In the genomic region with DNA sequence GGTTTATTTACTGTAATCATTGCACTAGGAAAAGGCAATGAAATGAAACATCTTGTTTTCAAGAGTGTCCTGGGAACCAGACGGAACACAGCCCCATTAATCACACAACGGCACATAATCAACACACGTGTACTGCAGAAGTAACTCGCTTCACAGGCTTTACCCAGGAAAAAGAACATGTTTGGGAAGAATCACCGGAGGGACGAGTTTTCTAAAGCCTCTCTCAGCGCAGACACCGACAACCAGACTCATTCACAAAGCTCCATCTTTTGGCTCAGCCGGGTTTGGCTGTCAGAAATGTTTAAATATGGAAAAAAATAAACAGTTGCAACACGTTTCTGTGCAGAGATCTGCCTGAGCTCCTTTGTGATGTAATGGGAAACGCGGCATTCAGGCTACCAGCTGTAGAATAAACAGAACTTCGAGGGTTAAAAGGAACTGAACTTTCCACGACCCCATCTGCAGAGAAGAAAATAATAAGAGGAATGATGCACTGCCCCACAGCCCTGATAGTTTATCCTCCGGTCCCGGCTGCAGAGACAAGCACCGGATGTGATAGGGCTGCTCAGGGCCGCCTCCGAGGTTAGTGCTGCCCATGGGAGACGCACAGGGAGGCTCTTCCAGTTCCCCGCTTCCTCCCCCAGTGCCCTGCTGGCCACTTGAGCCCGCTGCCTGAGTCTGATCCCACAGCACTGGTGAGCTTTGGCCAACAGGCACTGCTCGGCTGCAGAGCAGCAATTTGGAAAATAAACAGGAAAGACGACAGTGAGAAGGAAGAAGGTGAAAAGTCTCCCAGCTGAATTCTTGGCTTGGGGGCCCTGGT, we compare ENCODE assay signal across 9 cellular contexts.
DNase-seq lines count a peak whose midpoint lies in the region; FAIRE-seq and TF ChIP-seq lines count a peak whose summit lies in the region.
"Had no signal": no experiment of that assay in that cellular context is flagged by ENCODE, and none has a peak within 500 bp of the region (broad histone marks: within the 10 kb centered on the region; RNA-seq: fewer than 3 reads in every experiment).

No MANE protein-coding gene starts in this region.

- peaks cover 3% of the 10 kb centered on the region for H3K9me1 ChIP-seq in keratinocyte (ENCODE audit: control insufficient read depth, extremely low read depth, insufficient read depth, low read length)

- no peak overlapping the region for H3K9ac ChIP-seq in keratinocyte (ENCODE audit: control insufficient read depth, extremely low read depth, insufficient read depth, low read length)

- no peaks in the 10 kb centered on the region for H3K79me2 ChIP-seq in keratinocyte (ENCODE audit: control insufficient read depth, insufficient read depth, low read length)

- TF ChIP-seq CTCF in astrocyte of the spinal cord (IDR thresholded peaks at IDR 0.05; ENCODE audit: low read depth, low read length) = peak; percentile 15
- TF ChIP-seq CTCF in keratinocyte (optimal IDR thresholded peaks at IDR 0.05 in 1 of 3, IDR thresholded peaks at IDR 0.05 in 1 of 3, conservative IDR thresholded peaks at IDR 0.05 in 1 of 3; ENCODE audit: extremely low read depth in 1 of 3, insufficient read depth in 2 of 3, low read length in 3 of 3) = no peak
- no peak for TF ChIP-seq CTCF in stomach (IDR thresholded peaks at IDR 0.05)
- TF ChIP-seq CTCF in GM20000 (IDR thresholded peaks at IDR 0.05; ENCODE audit: extremely low read depth, missing control alignments) = no peak

- H3K36me3 ChIP-seq in keratinocyte (ENCODE audit: control insufficient read depth in 2 of 2, extremely low read depth in 1 of 2, insufficient read depth in 2 of 2, low read length in 2 of 2) (peaks cover 13 to 20% of the 10 kb centered on the region in 2 experiments), stomach (peaks cover 5 to 12% (median 6%) of the 10 kb centered on the region in 4 donors)

- no peaks in the 10 kb centered on the region for H4K20me1 ChIP-seq in keratinocyte (ENCODE audit: control insufficient read depth, extremely low read depth, insufficient read depth, low read length)

- WGBS in stomach, 5 donors = 25 to 38% (median 33%) methylated on average over 24 of the region's 24 CpGs

- H2AFZ ChIP-seq in keratinocyte (ENCODE audit: control insufficient read depth, low read length) = no peak overlapping the region

- in situ Hi-C loops in astrocyte of the spinal cord (cut with HindIII; ENCODE audit: low sequenced_read_pairs) = loop anchor here (10.0 kb wide), 1 partner anchor 110 kb away; no protein-coding TSS in a partner anchor

- H3K27me3 ChIP-seq in keratinocyte (ENCODE audit: control insufficient read depth, extremely low read depth, insufficient read depth, low read length) = no peaks in the 10 kb centered on the region
- H3K27me3 ChIP-seq in stomach = no peaks in the 10 kb centered on the region

- peak; percentile 54 for DNase-seq in LHCN-M2 (ENCODE audit: low read depth)
- peak; percentile 96 for DNase-seq in astrocyte of the spinal cord (ENCODE audit: low read depth, low spot score)
- DNase-seq in keratinocyte (ENCODE audit: low read depth, low spot score) = no peak
- DNase-seq in stomach = no peak
- DNase-seq in HPDE6-E6E7 (ENCODE audit: extremely low spot score) = no peak
- DNase-seq in GM20000 (ENCODE audit: low spot score) = no peak
- DNase-seq in activated CD4-positive, alpha-beta T cell treated with anti-CD3 and anti-CD28 coated beads for 1 hour = no peak
- no peak for DNase-seq in cerebellum (ENCODE audit: low spot score)
- DNase-seq: NCI-H524 had no signal

- no peak overlapping the region for H3K4me2 ChIP-seq in keratinocyte (ENCODE audit: control insufficient read depth, extremely low read depth, insufficient read depth, low read depth, low read length)

- H3K9me3 ChIP-seq in keratinocyte (ENCODE audit: control insufficient read depth, low read depth, low read length) (no peaks in the 10 kb centered on the region), stomach (no peaks in the 10 kb centered on the region)

- H3K4me3 ChIP-seq in astrocyte of the spinal cord (ENCODE audit: low read depth, low read length) (no peak overlapping the region), keratinocyte (ENCODE audit: control insufficient read depth in 2 of 3, extremely low read depth in 1 of 3, insufficient read depth in 2 of 3, low read depth in 1 of 3, low read length in 3 of 3) (no peak overlapping the region), stomach (peak overlapping the region in 1 of 4 donors; percentile 3)

- H3K4me1 ChIP-seq in keratinocyte (ENCODE audit: control insufficient read depth, extremely low read depth, insufficient read depth, low read length) (peaks cover 45% of the 10 kb centered on the region), stomach (peaks cover 70 to 85% (median 80%) of the 10 kb centered on the region in 4 donors)

- intact Hi-C loops in stomach (cut with DNase I; ENCODE audit: low total_unique reads) = no loop called here

- FAIRE-seq in keratinocyte (lab: Jason Lieb, UNC) = no peak

- H3K27ac ChIP-seq in keratinocyte (ENCODE audit: control insufficient read depth, insufficient read depth, low read length) (peak overlapping the region; percentile 36), stomach (peak overlapping the region; percentile 61 to 91 (median 87))

- no peak for TF ChIP-seq POLR2A in stomach (IDR thresholded peaks at IDR 0.05)

- dilution Hi-C loops in keratinocyte (cut with MboI; ENCODE audit: extremely low pct_ligation_motif_present, low sequenced_read_pairs) = no loop called here

- TF ChIP-seq EP300 in stomach (IDR thresholded peaks at IDR 0.05) = peak; percentile 28

Comparison
In these comparisons a context has a peak if more than half of its experiments do, and no peak if none do; other contexts are left out.
1. DNase-seq: peak in LHCN-M2 (single experiment) and astrocyte of the spinal cord (single experiment); none in keratinocyte (single experiment), stomach (single experiment), HPDE6-E6E7 (single experiment), GM20000 (single experiment), activated CD4-positive, alpha-beta T cell treated with anti-CD3 and anti-CD28 coated beads for 1 hour (single experiment) and cerebellum (single experiment).